ENCODE assay signal across 18 cellular contexts in the genomic region with DNA sequence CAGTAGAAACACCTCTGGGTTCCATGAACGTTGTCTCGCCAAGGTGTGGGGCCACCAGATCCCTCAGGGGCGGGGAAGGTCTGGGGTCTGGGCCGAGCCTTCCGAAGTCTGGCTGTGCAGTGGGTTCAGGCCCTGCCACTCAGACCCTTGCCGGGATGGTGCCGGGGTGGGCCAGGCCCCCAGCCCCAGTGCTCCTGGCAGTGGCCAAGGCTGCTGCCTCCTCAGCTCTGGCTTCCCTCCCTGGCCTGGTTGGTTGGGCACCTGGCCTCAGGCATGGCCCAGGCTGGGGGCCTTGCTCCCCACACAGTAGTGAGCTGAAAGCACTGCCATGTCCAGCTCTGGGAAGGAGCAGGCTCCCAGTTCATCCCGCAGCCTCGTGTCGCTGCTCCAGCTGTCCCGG. TPM values are rescaled to one million over a fixed set of nuclear protein-coding genes. Genes with fewer than 3 reads are reported as not detected.
DNase-seq lines count a peak whose midpoint lies in the region; ATAC-seq and TF ChIP-seq lines count a peak whose summit lies in the region.
"Had no signal": no experiment of that assay in that cellular context is flagged by ENCODE, and none has a peak within 500 bp of the region (broad histone marks: within the 10 kb centered on the region; RNA-seq: fewer than 3 reads in every experiment).

No MANE protein-coding gene starts in this region.

- H3K27ac Mint-ChIP-seq in effector memory CD8-positive, alpha-beta T cell = no peak overlapping the region
- H3K27ac Mint-ChIP-seq: activated CD4-positive, alpha-beta T cell treated with anti-CD3 and anti-CD28 coated beads, Interleukin-2, amount 10 ng/mL, durations not matched to agents 24 days and 14 days; dendritic cell treated with granulocyte-macrophage colony-stimulating factor and Interleukin-4, amounts not matched to agents 40 ng/mL and 50 ng/mL, for 4 days had no signal

- H3K4me1 ChIP-seq in left ventricle myocardium inferior (peaks cover 99% of the 10 kb centered on the region), esophagus muscularis mucosa (peaks cover 88 to 100% (median 98%) of the 10 kb centered on the region in 4 donors), rectal smooth muscle tissue (ENCODE audit: control insufficient read depth, insufficient read depth, low read length) (peaks cover 18% of the 10 kb centered on the region), uterus (peaks cover 33 to 68% of the 10 kb centered on the region in 2 donors)

- WGBS in esophagus muscularis mucosa = 88% methylated on average over 4 of the region's 11 CpGs

- H3K4me3 Mint-ChIP-seq in effector memory CD8-positive, alpha-beta T cell = no peak overlapping the region
- H3K4me3 Mint-ChIP-seq: activated CD4-positive, alpha-beta T cell treated with anti-CD3 and anti-CD28 coated beads, Interleukin-2, amount 10 ng/mL, durations not matched to agents 24 days and 14 days; dendritic cell treated with granulocyte-macrophage colony-stimulating factor and Interleukin-4, amounts not matched to agents 40 ng/mL and 50 ng/mL, for 4 days; H9 had no signal

- no peaks in the 10 kb centered on the region for H3K9me3 ChIP-seq in left ventricle myocardium inferior (replicated peaks)
- H3K9me3 ChIP-seq in esophagus muscularis mucosa = no peaks in the 10 kb centered on the region
- H3K9me3 ChIP-seq in uterus = no peaks in the 10 kb centered on the region
- H3K9me3 ChIP-seq: Caco-2 had no signal

- no peaks in the 10 kb centered on the region for H3K4me1 Mint-ChIP-seq in effector memory CD8-positive, alpha-beta T cell (ENCODE audit: low read depth in 2 of 2)
- H3K4me1 Mint-ChIP-seq: activated CD4-positive, alpha-beta T cell treated with anti-CD3 and anti-CD28 coated beads, Interleukin-2, amount 10 ng/mL, durations not matched to agents 24 days and 14 days; H9 had no signal

- H3K9me3 Mint-ChIP-seq in effector memory CD8-positive, alpha-beta T cell = no peaks in the 10 kb centered on the region
- H3K9me3 Mint-ChIP-seq: activated CD4-positive, alpha-beta T cell treated with anti-CD3 and anti-CD28 coated beads, Interleukin-2, amount 10 ng/mL, durations not matched to agents 24 days and 14 days; dendritic cell treated with granulocyte-macrophage colony-stimulating factor and Interleukin-4, amounts not matched to agents 40 ng/mL and 50 ng/mL, for 4 days; H9 had no signal

- intact Hi-C loops in left ventricle myocardium inferior (cut with micrococcal nuclease) (no loop called here), cardiac septum (cut with DNase I) (no loop called here), esophagus muscularis mucosa (cut with DNase I) (no loop called here), uterus (cut with DNase I; ENCODE audit: low total_unique reads) (no loop called here)

- TF ChIP-seq POLR2A in esophagus muscularis mucosa (IDR thresholded peaks at IDR 0.05; ENCODE audit: low read depth) (no peak), uterus (IDR thresholded peaks at IDR 0.05) (no peak)

- no peak for TF ChIP-seq EP300 in esophagus muscularis mucosa (IDR thresholded peaks at IDR 0.05)

- peak overlapping the region; percentile 88 for H3K27ac ChIP-seq in left ventricle myocardium inferior (replicated peaks)
- peak overlapping the region; percentile 77 to 85 (median 81) for H3K27ac ChIP-seq in esophagus muscularis mucosa (replicated peaks in 1 of 4)
- H3K27ac ChIP-seq in rectal smooth muscle tissue (ENCODE audit: low read depth, low read length) = peak overlapping the region; percentile 15
- H3K27ac ChIP-seq in uterus = peak overlapping the region; percentile 87 to 100

- TF ChIP-seq CTCF in left ventricle myocardium inferior (IDR thresholded peaks at IDR 0.05; ENCODE audit: borderline replicate concordance) = no peak
- TF ChIP-seq CTCF in esophagus muscularis mucosa (IDR thresholded peaks at IDR 0.05) = no peak
- no peak for TF ChIP-seq CTCF in uterus (IDR thresholded peaks at IDR 0.05)

- no peaks in the 10 kb centered on the region for H3K27me3 Mint-ChIP-seq in effector memory CD8-positive, alpha-beta T cell
- H3K27me3 Mint-ChIP-seq: activated CD4-positive, alpha-beta T cell treated with anti-CD3 and anti-CD28 coated beads, Interleukin-2, amount 10 ng/mL, durations not matched to agents 24 days and 14 days; dendritic cell treated with granulocyte-macrophage colony-stimulating factor and Interleukin-4, amounts not matched to agents 40 ng/mL and 50 ng/mL, for 4 days had no signal

- peaks cover 77% of the 10 kb centered on the region for H3K36me3 ChIP-seq in left ventricle myocardium inferior
- H3K36me3 ChIP-seq in esophagus muscularis mucosa = peaks cover 48 to 95% (median 85%) of the 10 kb centered on the region in 4 donors
- peaks cover 29% of the 10 kb centered on the region for H3K36me3 ChIP-seq in rectal smooth muscle tissue (ENCODE audit: control insufficient read depth, insufficient read depth, low read length)
- H3K36me3 ChIP-seq in uterus = no peaks in the 10 kb centered on the region

- no peak overlapping the region for H3K9ac ChIP-seq in rectal smooth muscle tissue (ENCODE audit: low read length)

- no peaks in the 10 kb centered on the region for H3K36me3 Mint-ChIP-seq in effector memory CD8-positive, alpha-beta T cell (ENCODE audit: insufficient read depth)

- ATAC-seq in effector memory CD8-positive, alpha-beta T cell (replicated peaks) = no peak
- ATAC-seq in HG02642 (IDR thresholded peaks at IDR 0.05; ENCODE audit: poor library complexity, unreplicated experiment) = no peak

- H3K4me3 ChIP-seq in left ventricle myocardium inferior (no peak overlapping the region), esophagus muscularis mucosa (no peak overlapping the region), rectal smooth muscle tissue (ENCODE audit: low read length) (no peak overlapping the region), uterus (no peak overlapping the region)

- DNase-seq in left ventricle myocardium inferior = no peak
- DNase-seq in cardiac septum (ENCODE audit: low spot score) = no peak
- no peak for DNase-seq in esophagus muscularis mucosa (ENCODE audit: extremely low spot score)
- DNase-seq in uterus = no peak
- no peak for DNase-seq in effector memory CD8-positive, alpha-beta T cell
- DNase-seq in AG20443 (ENCODE audit: low spot score) = no peak
- DNase-seq: ACHN; activated CD4-positive, alpha-beta T cell treated with anti-CD3 and anti-CD28 coated beads, Interleukin-2, amount 10 ng/mL, durations not matched to agents 24 days and 14 days; amniotic stem cell; Caco-2; GDM1; H9; SHP77; stimulated activated naive CD4-positive, alpha-beta T cell treated with Interleukin-2 at 50 U/mL for 16 hours; T-helper 9 cell had no signal

- H3K27me3 ChIP-seq in left ventricle myocardium inferior (ENCODE audit: low read depth) = no peaks in the 10 kb centered on the region
- H3K27me3 ChIP-seq in esophagus muscularis mucosa = no peaks in the 10 kb centered on the region
- no peaks in the 10 kb centered on the region for H3K27me3 ChIP-seq in rectal smooth muscle tissue (ENCODE audit: control insufficient read depth, insufficient read depth, low read length)
- H3K27me3 ChIP-seq in uterus = no peaks in the 10 kb centered on the region

RNA-seq across cellular contexts. Expression of gene PPARA, which starts 48.2 kb away (rescaled TPM):
- 101 TPM for total RNA-seq in left ventricle myocardium inferior
- total RNA-seq in cardiac septum = 78.8 TPM
- total RNA-seq in esophagus muscularis mucosa = 10 to 100 TPM; 17.0 to 50.9 (median 26.8) TPM
- total RNA-seq in uterus = 10 to 100 TPM in 2 of 4 donors, 1 to 10 TPM in 2; 1.8 to 24.8 (median 14.0) TPM

Comparison
In these comparisons a context has a peak if more than half of its experiments do, and no peak if none do; other contexts are left out.
1. H3K27ac ChIP-seq: peak in every context shown above with its lines; median percentile 94 in uterus; 88 in left ventricle myocardium inferior; 81 in esophagus muscularis mucosa; 15 in rectal smooth muscle tissue.